8 cellular contexts compared by ENCODE assay signal in the genomic region with DNA sequence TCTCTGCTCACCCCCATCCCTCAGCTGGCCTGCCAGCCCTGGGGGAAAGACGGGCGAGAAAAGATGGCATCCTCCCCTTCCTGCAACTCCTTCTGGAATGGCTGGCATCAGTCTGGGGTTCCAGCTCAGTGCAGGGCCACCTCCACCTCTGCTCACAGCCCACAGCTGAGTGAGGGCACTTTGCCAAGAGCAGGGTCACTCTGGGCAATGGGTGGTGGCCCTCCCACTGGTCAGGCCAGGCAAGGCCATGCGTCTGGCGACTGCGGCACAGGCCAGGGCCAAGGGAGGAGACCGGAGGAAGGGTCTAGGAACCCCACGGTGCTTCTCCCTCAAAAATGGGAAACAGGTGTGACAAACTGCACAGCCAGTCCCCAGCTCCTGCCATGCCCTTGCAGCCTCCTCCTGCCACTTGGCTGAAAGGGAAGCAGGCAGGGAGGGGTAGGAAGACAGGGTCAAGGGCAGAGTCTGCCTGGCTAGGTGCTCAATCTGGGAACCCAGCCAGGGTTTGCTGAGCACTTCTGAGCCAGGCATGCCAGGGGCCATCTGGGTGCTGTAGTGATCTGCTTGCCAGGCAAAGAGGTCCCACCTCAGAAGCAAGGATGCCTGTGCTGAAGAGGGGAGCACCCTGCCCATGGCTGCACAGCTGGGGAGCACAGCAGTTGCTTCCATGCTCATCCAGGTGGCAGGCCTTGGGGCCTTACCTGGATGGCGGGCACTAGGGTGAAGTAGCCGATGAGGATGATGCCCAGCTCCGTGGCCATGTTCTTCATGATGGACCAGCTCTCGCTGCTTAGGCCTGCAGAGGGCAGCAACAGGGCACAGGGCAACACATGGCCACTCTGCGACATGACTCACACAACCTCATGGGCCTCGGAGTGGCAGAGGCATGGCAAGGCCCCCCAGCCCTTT. TPM values are rescaled to one million over a fixed set of nuclear protein-coding genes. Genes with fewer than 3 reads are reported as not detected.
DNase-seq lines count a peak whose midpoint lies in the region; ATAC-seq and TF ChIP-seq lines count a peak whose summit lies in the region.

No MANE protein-coding gene starts in this region.

- H3K27me3 ChIP-seq in hepatocyte, result no peaks in the 10 kb centered on the region

- H3K9me3 Mint-ChIP-seq in activated naive CD4-positive, alpha-beta T cell treated with anti-CD3 and anti-CD28 coated beads, Interleukin-2, amount 50 U/mL, for 72 hours, result no peaks in the 10 kb centered on the region
- no peaks in the 10 kb centered on the region for H3K9me3 Mint-ChIP-seq in stimulated activated naive CD8-positive, alpha-beta T cell treated with anti-CD3 and anti-CD28 coated beads, Interleukin-15, amount 100 ng/mL, for 72 hours

- in situ Hi-C loops in KBM-7 (cut with MboI; ENCODE audit: low pct_unique_long_range_greater_than_20kb, low sequenced_read_pairs), result no loop called here

- no peaks in the 10 kb centered on the region for H3K27me3 Mint-ChIP-seq in stimulated activated naive CD8-positive, alpha-beta T cell treated with anti-CD3 and anti-CD28 coated beads, Interleukin-15, amount 100 ng/mL, for 72 hours

- no peak for ATAC-seq in activated naive CD4-positive, alpha-beta T cell treated with anti-CD3 and anti-CD28 coated beads, Interleukin-2, amount 50 U/mL, for 72 hours
- ATAC-seq in stimulated activated naive CD8-positive, alpha-beta T cell treated with anti-CD3 and anti-CD28 coated beads, Interleukin-15, amount 100 ng/mL, for 72 hours, result no peak
- ATAC-seq in GM18519 (IDR thresholded peaks at IDR 0.05; ENCODE audit: low FRiP score, unreplicated experiment), result no peak

- H3K27ac Mint-ChIP-seq in activated naive CD4-positive, alpha-beta T cell treated with anti-CD3 and anti-CD28 coated beads, Interleukin-2, amount 50 U/mL, for 72 hours, result peak overlapping the region; percentile 88 to 96
- H3K27ac Mint-ChIP-seq in stimulated activated naive CD8-positive, alpha-beta T cell treated with anti-CD3 and anti-CD28 coated beads, Interleukin-15, amount 100 ng/mL, for 72 hours, result peak overlapping the region; percentile 99

- H3K4me1 ChIP-seq in hepatocyte (ENCODE audit: insufficient read depth), result peaks cover 11% of the 10 kb centered on the region

- H3K4me2 ChIP-seq in hepatocyte, result no peak overlapping the region

- H3K36me3 ChIP-seq in KOPT-K1 (ENCODE audit: insufficient read depth, low read length) (peaks cover 89% of the 10 kb centered on the region), hepatocyte (replicated peaks; ENCODE audit: insufficient read depth, low read depth) (no peaks in the 10 kb centered on the region)

- H3K36me3 Mint-ChIP-seq in activated naive CD4-positive, alpha-beta T cell treated with anti-CD3 and anti-CD28 coated beads, Interleukin-2, amount 50 U/mL, for 72 hours, result peaks cover 0 to 5% of the 10 kb centered on the region in 2 donors

- H3K4me1 Mint-ChIP-seq in stimulated activated naive CD8-positive, alpha-beta T cell treated with anti-CD3 and anti-CD28 coated beads, Interleukin-15, amount 100 ng/mL, for 72 hours, result peaks cover 34% of the 10 kb centered on the region

- DNase-seq in DMS 273 (lab: John Stamatoyannopoulos, UW; ENCODE audit: unreplicated experiment) (peak; percentile 78), hepatocyte (ENCODE audit: low spot score) (no peak), putamen (ENCODE audit: low spot score) (no peak), KBM-7 (no peak)
- peak in 1 of 2 donors; percentile 55 for DNase-seq in activated naive CD4-positive, alpha-beta T cell treated with anti-CD3 and anti-CD28 coated beads, Interleukin-2, amount 50 U/mL, for 72 hours (ENCODE audit: low spot score in 2 of 2)
- DNase-seq in stimulated activated naive CD8-positive, alpha-beta T cell treated with anti-CD3 and anti-CD28 coated beads, Interleukin-15, amount 100 ng/mL, for 72 hours, result peak in 1 of 2 donors; percentile 17

- peaks cover 3% of the 10 kb centered on the region for H3K79me2 ChIP-seq in hepatocyte

- H3K4me3 ChIP-seq in hepatocyte, result no peak overlapping the region

- H3K9me3 ChIP-seq in KOPT-K1 (ENCODE audit: insufficient read depth, low read length, poor library complexity, severe bottlenecking) (no peaks in the 10 kb centered on the region), hepatocyte (ENCODE audit: low read depth) (no peaks in the 10 kb centered on the region)

- H3K4me3 Mint-ChIP-seq in stimulated activated naive CD8-positive, alpha-beta T cell treated with anti-CD3 and anti-CD28 coated beads, Interleukin-15, amount 100 ng/mL, for 72 hours, result peak overlapping the region in 1 of 2 donors; percentile 73

- H3K9me2 ChIP-seq in hepatocyte (replicated peaks; ENCODE audit: insufficient read depth), result no peaks in the 10 kb centered on the region

- H4K20me1 ChIP-seq in hepatocyte (ENCODE audit: insufficient read depth, poor library complexity, severe bottlenecking), result no peaks in the 10 kb centered on the region

- H3K27ac ChIP-seq in KOPT-K1 (ENCODE audit: low read depth, low read length, poor library complexity, severe bottlenecking) (peak overlapping the region; percentile 73), hepatocyte (peak overlapping the region; percentile 80)

- TF ChIP-seq CTCF in hepatocyte (IDR thresholded peaks at IDR 0.05; ENCODE audit: poor library complexity), result peak; percentile 19

- no peak overlapping the region for H2AFZ ChIP-seq in hepatocyte

- WGBS in hepatocyte (ENCODE audit: low lambda C conversion rate, missing lambda C conversion rate), result 89% methylated on average over 13 of the region's 13 CpGs

RNA-seq across cellular contexts. Expression of gene PTPN23, which starts 41.2 kb away (rescaled TPM):
- total RNA-seq in activated naive CD4-positive, alpha-beta T cell treated with anti-CD3 and anti-CD28 coated beads, Interleukin-2, amount 50 U/mL, for 72 hours, result 10 to 100 TPM; 29.4 to 29.9 TPM
- 7.4 and 11.9 TPM in 2 replicates for total RNA-seq in hepatocyte
- polyA plus RNA-seq in hepatocyte, result 20.5 and 22.8 TPM in 2 replicates

RNA-seq across cellular contexts. Expression of gene SCAP, which starts 53.7 kb away (rescaled TPM):
- total RNA-seq in activated naive CD4-positive, alpha-beta T cell treated with anti-CD3 and anti-CD28 coated beads, Interleukin-2, amount 50 U/mL, for 72 hours, result 10 to 100 TPM; 53.7 to 61.4 TPM
- 73.8 and 94.8 TPM in 2 replicates for total RNA-seq in hepatocyte
- polyA plus RNA-seq in hepatocyte, result 83.2 and 89.3 TPM in 2 replicates
